Comparison of ENCODE assay signal across 8 cellular contexts in the genomic region with DNA sequence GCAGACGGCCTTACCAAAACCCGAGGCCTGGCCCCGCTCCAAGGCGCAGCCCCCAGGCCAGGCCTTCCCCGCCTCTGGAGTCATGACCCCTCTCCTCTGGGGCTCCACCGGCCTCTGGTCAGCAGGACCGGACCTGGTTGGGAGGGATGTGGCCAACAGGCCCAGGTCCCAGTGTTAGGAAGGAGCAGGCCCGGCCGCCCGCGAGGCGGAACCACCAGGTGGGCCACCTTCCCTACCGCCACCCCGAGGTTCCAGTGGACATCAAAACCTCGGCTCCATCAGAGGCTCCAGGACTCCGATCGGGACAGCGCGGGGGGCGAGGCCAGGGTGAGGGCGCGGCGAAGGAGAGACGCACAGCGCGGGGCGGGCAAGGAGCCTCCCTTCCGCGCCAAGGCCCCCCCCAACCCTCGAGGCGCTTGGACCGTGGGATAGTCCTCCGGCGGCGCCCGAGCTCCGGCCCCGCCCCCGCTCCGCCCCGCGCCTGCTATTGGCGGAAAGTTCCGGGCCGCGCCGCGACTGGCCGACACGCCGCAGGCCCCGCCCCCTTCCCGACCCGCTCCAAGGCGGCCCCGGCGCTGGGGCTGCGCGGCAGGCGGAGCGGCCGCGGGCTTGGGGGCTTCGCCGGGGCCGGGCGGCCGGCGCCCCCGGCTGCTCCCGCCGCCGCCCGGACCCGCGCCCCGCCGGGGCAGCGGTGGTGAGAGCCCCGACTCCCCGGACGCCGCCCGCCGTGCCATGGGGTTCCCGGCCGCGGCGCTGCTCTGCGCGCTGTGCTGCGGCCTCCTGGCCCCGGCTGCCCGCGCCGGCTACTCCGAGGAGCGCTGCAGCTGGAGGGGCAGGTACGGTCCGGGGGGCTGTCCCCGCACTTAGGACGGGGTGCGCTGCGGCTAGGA. TPM values are rescaled to one million over a fixed set of nuclear protein-coding genes. Genes with fewer than 3 reads are reported as not detected.
DNase-seq lines count a peak whose midpoint lies in the region; ATAC-seq and TF ChIP-seq lines count a peak whose summit lies in the region.

A gene (plus strand): TSS at position 561 of the 890 bp plus-strand sequence. CDS start 172 bp downstream, at position 733.

- H3K9me3 ChIP-seq in MM.1S (replicated peaks; ENCODE audit: insufficient read depth, low read length): no peaks in the 10 kb centered on the region
- no peaks in the 10 kb centered on the region for H3K9me3 ChIP-seq in heart right ventricle
- H3K9me3 ChIP-seq in transverse colon: no peaks in the 10 kb centered on the region

- H3K4me2 ChIP-seq in MM.1S (ENCODE audit: low read depth, low read length): peak within 1 kb of the TSS; percentile 41; the same call in 1 of the 2 replicates

- peaks cover 42% of the 10 kb centered on the region for H3K27me3 ChIP-seq in MM.1S (replicated peaks; ENCODE audit: insufficient read depth, low read length)
- H3K27me3 ChIP-seq in heart right ventricle: peaks cover 0 to 46% (median 19%) of the 10 kb centered on the region in 7 donors
- H3K27me3 ChIP-seq in transverse colon: peaks cover 55% of the 10 kb centered on the region

- no peak within 1 kb of the TSS for H2AFZ ChIP-seq in MM.1S (ENCODE audit: low read length)

- TF ChIP-seq POLR2A in transverse colon (IDR thresholded peaks at IDR 0.05): no peak

- peaks cover 9% of the 10 kb centered on the region; the same call in 1 of the 2 replicates for H3K4me1 ChIP-seq in MM.1S (ENCODE audit: low read length)
- H3K4me1 ChIP-seq in heart right ventricle: peaks cover 18 to 49% (median 34%) of the 10 kb centered on the region in 9 donors
- H3K4me1 ChIP-seq in transverse colon: peaks cover 18 to 47% (median 36%) of the 10 kb centered on the region in 4 donors

- H3K9me2 ChIP-seq in MM.1S (replicated peaks; ENCODE audit: insufficient read depth, low read length): no peaks in the 10 kb centered on the region

- 6 to 8% methylated on average over 61 to 99 of the region's 104 CpGs for WGBS in heart right ventricle, 2 donors
- WGBS in transverse colon (ENCODE audit: low coverage in 1 of 2), 2 donors: 8% methylated on average over 37 of the region's 104 CpGs; no CpG with 5 or more reads in 1 of the 2 donors

- no peaks in the 10 kb centered on the region for H4K20me1 ChIP-seq in MM.1S (ENCODE audit: insufficient read depth, low read length)

- ATAC-seq in GM21723 (IDR thresholded peaks at IDR 0.05; ENCODE audit: unreplicated experiment) (peak; percentile 55), heart right ventricle (peak; percentile 78 to 94 (median 89))

- H3K9ac ChIP-seq in MM.1S (ENCODE audit: low read length): no peak within 1 kb of the TSS

- DNase-seq in D341Med (ENCODE audit: low spot score): peak; percentile 94
- DNase-seq in MM.1S: peak; percentile 72
- peak; percentile 77 to 87 (median 84) for DNase-seq in T-helper 2 cell
- DNase-seq in amniotic epithelial cell (ENCODE audit: low read depth): peak; percentile 74
- DNase-seq in heart right ventricle: peak; percentile 92 to 95
- DNase-seq in posterior vena cava (ENCODE audit: low spot score): peak; percentile 96
- peak; percentile 94 for DNase-seq in transverse colon

- no peak within 1 kb of the TSS for H3K27ac ChIP-seq in MM.1S (ENCODE audit: low read length)
- H3K27ac ChIP-seq in heart right ventricle: peak within 1 kb of the TSS in 8 of 10 donors; percentile 21 to 58 (median 50)
- peak within 1 kb of the TSS in 3 of 4 donors; percentile 54 to 66 (median 58) for H3K27ac ChIP-seq in transverse colon

- no peaks in the 10 kb centered on the region for H3K79me2 ChIP-seq in MM.1S (ENCODE audit: low read length)

- H3K36me3 ChIP-seq in MM.1S (replicated peaks; ENCODE audit: insufficient read depth, low read length) (no peaks in the 10 kb centered on the region), heart right ventricle (no peaks in the 10 kb centered on the region), transverse colon (no peaks in the 10 kb centered on the region)

- intact Hi-C loops in heart right ventricle (cut with DNase I) (loop anchor here in 9 of 10 donors (2.0 to 10.0 kb wide), 7 partner anchors 67 to 382 kb away; a partner anchor contains a TSS), posterior vena cava (cut with DNase I) (loop anchor here (5.0 kb wide), 2 partner anchors 72 to 337 kb away; a partner anchor contains a TSS), transverse colon (cut with DNase I; ENCODE audit: low total_unique reads) (loop anchor here (5.0 kb wide), 1 partner anchor 72 kb away; a partner anchor contains a TSS)

- in situ Hi-C loops in transverse colon (cut with MboI; ENCODE audit: low pct_ligation_motif_present in 1 of 4, low pct_unique_long_range_greater_than_20kb in 1 of 4, low sequenced_read_pairs in 3 of 4): loop anchor here in 2 of 4 donors (5.0 to 10.0 kb wide), 2 partner anchors 70 to 72 kb away; a partner anchor contains a TSS

- TF ChIP-seq CTCF in MM.1S (IDR thresholded peaks at IDR 0.05; ENCODE audit: low read length) (no peak), heart right ventricle (IDR thresholded peaks at IDR 0.05) (no peak), transverse colon (IDR thresholded peaks at IDR 0.05) (no peak)

- H3F3A ChIP-seq in MM.1S (ENCODE audit: insufficient read depth, low read length): peaks cover 1% of the 10 kb centered on the region; the same call in 1 of the 2 replicates

- TF ChIP-seq EP300 in transverse colon (IDR thresholded peaks at IDR 0.05; ENCODE audit: low read depth): no peak

- H3K4me3 ChIP-seq in MM.1S (ENCODE audit: low read length) (no peak within 1 kb of the TSS), heart right ventricle (peak within 1 kb of the TSS; percentile 64 to 94 (median 73)), transverse colon (peak within 1 kb of the TSS; percentile 55 to 83 (median 68))

RNA-seq across cellular contexts. Expression of the gene that starts here (rescaled TPM):
- 10 to 100 TPM; 51.4 to 77.2 (median 60.5) TPM for total RNA-seq in heart right ventricle
- 100 to 1,000 TPM in 1 of 2 donors, 10 to 100 TPM in 1; 54.0 to 103 TPM for polyA plus RNA-seq in heart right ventricle
- total RNA-seq in posterior vena cava: 10 to 100 TPM; 21.6 to 24.9 TPM
- 10 to 100 TPM in 3 of 4 donors, 1 to 10 TPM in 1; 4.9 to 47.2 (median 35.2) TPM for total RNA-seq in transverse colon
